ENCODE assay signal across 8 cellular contexts in the genomic region with DNA sequence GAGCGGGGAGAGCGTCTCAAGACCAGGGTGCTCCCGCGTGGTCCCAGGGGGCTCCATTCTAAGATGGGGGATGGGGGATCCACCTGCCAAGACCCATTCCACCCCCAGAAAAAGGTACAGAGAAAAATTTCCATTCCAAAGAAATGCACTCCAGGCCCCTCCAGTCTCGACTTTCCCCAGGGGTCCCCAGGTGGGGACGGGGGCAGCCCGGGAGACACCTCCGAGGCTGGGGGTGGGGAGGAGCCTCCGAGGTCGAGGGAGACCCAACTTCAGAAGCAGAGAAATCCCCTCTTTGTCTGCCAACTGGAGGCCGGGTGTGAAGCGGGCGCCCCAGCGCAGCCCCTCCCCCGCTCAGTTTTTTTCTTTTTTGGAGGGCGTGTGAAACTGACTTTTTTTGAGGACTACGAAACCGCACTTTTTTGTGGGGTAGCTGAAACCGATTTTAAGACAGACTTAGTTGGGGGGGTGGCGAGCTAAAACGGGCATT. TPM values are rescaled to one million over a fixed set of nuclear protein-coding genes. Genes with fewer than 3 reads are reported as not detected.
DNase-seq lines count a peak whose midpoint lies in the region; ATAC-seq and TF ChIP-seq lines count a peak whose summit lies in the region.

No MANE protein-coding gene starts in this region.

- H3K4me2 ChIP-seq in Loucy (ENCODE audit: low read depth, low read length, poor library complexity, severe bottlenecking) = peak overlapping the region; percentile 90

- peak; percentile 61 for DNase-seq in activated T-cell treated with anti-CD3 and anti-CD28 coated beads for 4 hours
- DNase-seq in fibroblast of pulmonary artery (ENCODE audit: low read depth) = peak; percentile 42
- DNase-seq in sigmoid colon = peak; percentile 60
- DNase-seq in NCI-H2081 treated with DMSO at 0.1 percent for 48 hours (lab: John Stamatoyannopoulos, UW) = no peak
- no peak for DNase-seq in foreskin melanocyte

- TF ChIP-seq EP300 in sigmoid colon (IDR thresholded peaks at IDR 0.05) = no peak

- WGBS in sigmoid colon, 2 donors = 4 to 13% methylated on average over 21 of the region's 21 CpGs

- intact Hi-C loops in sigmoid colon (cut with DNase I) = loop anchor here (1.0 kb wide), 1 partner anchor 45 kb away; no protein-coding TSS in a partner anchor

- H3K4me3 ChIP-seq in Loucy (ENCODE audit: low read length, poor library complexity, severe bottlenecking) (peak overlapping the region; percentile 92), fibroblast of pulmonary artery (replicated peaks; ENCODE audit: low read depth, low read length) (peak overlapping the region; percentile 71), sigmoid colon (peak overlapping the region; percentile 49 to 98 (median 97))

- H3K27ac ChIP-seq in C4-2B (peak overlapping the region; percentile 95), sigmoid colon (peak overlapping the region; percentile 60 to 99 (median 87))

- peaks cover 51% of the 10 kb centered on the region for H4K20me1 ChIP-seq in Loucy (ENCODE audit: insufficient read depth, low read length, poor library complexity, severe bottlenecking)

- peaks cover 58% of the 10 kb centered on the region for H3K79me2 ChIP-seq in Loucy (ENCODE audit: insufficient read depth, low read length)

- peak overlapping the region; percentile 2; the same call in 1 of the 2 replicates for H2AFZ ChIP-seq in Loucy (ENCODE audit: low read length)

- H3K36me3 ChIP-seq in Loucy (ENCODE audit: insufficient read depth, low read length) = peaks cover 33% of the 10 kb centered on the region; the same call in 1 of the 2 replicates
- peaks cover 0 to 26% (median under 1%) of the 10 kb centered on the region in 4 donors for H3K36me3 ChIP-seq in sigmoid colon

- H3F3A ChIP-seq in Loucy (ENCODE audit: low read depth) = no peaks in the 10 kb centered on the region

- no peak for TF ChIP-seq POLR2A in sigmoid colon (IDR thresholded peaks at IDR 0.05)

- no peak for ATAC-seq in HG02759 (IDR thresholded peaks at IDR 0.05; ENCODE audit: unreplicated experiment)

- no peaks in the 10 kb centered on the region for H3K27me3 ChIP-seq in Loucy (ENCODE audit: insufficient read depth, low read length, poor library complexity, severe bottlenecking)
- H3K27me3 ChIP-seq in sigmoid colon = no peaks in the 10 kb centered on the region

- peaks cover 16% of the 10 kb centered on the region for H3K4me1 ChIP-seq in Loucy (ENCODE audit: insufficient read depth, low read length, poor library complexity, severe bottlenecking)
- H3K4me1 ChIP-seq in sigmoid colon = peaks cover 0 to 24% (median 17%) of the 10 kb centered on the region in 4 donors

- H3K9me3 ChIP-seq in Loucy (ENCODE audit: insufficient read depth, low read depth, low read length) (no peaks in the 10 kb centered on the region), sigmoid colon (no peaks in the 10 kb centered on the region)

- TF ChIP-seq CTCF in C4-2B (conservative IDR thresholded peaks at IDR 0.05) (no peak), Loucy (conservative IDR thresholded peaks at IDR 0.05; ENCODE audit: low read length) (no peak), fibroblast of pulmonary artery (IDR thresholded peaks at IDR 0.05; ENCODE audit: low read length, missing control alignments) (no peak), sigmoid colon (IDR thresholded peaks at IDR 0.05) (no peak)

- H3K9me2 ChIP-seq in Loucy (replicated peaks; ENCODE audit: low read depth, low read length) = no peaks in the 10 kb centered on the region

- peak overlapping the region; percentile 92 for H3K9ac ChIP-seq in Loucy (ENCODE audit: low read depth, low read length, poor library complexity, severe bottlenecking)

RNA-seq across cellular contexts. Expression of a gene that starts 1.3 kb away (rescaled TPM):
- total RNA-seq in sigmoid colon = 10 to 100 TPM; 29.6 to 50.2 (median 31.8) TPM
- 10 to 100 TPM; 18.6 to 66.9 (median 28.4) TPM for polyA plus RNA-seq in sigmoid colon

RNA-seq across cellular contexts. Expression of a gene that starts 45.8 kb away (rescaled TPM):
- 100 to 1,000 TPM in 3 of 4 donors, 10 to 100 TPM in 1; 81.1 to 176 (median 122) TPM for total RNA-seq in sigmoid colon
- 100 to 1,000 TPM; 158 to 339 (median 330) TPM for polyA plus RNA-seq in sigmoid colon

RNA-seq across cellular contexts. Expression of a gene that starts 58.4 kb away (rescaled TPM):
- 10 to 100 TPM; 52.3 to 88.6 (median 71.3) TPM for total RNA-seq in sigmoid colon
- polyA plus RNA-seq in sigmoid colon = 100 to 1,000 TPM in 1 of 3 donors, 10 to 100 TPM in 2; 26.1 to 105 (median 33.0) TPM

Comparison
In these comparisons a context has a peak if more than half of its experiments do, and no peak if none do; other contexts are left out.
1. DNase-seq: peak in activated T-cell treated with anti-CD3 and anti-CD28 coated beads for 4 hours (single experiment), fibroblast of pulmonary artery (single experiment) and sigmoid colon (single experiment); none in NCI-H2081 treated with DMSO at 0.1 percent for 48 hours (single experiment) and foreskin melanocyte (single experiment).
2. Peak in every context shown above with its lines, with median percentiles within 50 percentile points of each other: H3K4me3 ChIP-seq.